ENCODE assay signal across 1 cellular context in genomic region chr3:172038823-172039222, GRCh38.
TF ChIP-seq lines count a peak whose summit lies in the region.

No MANE protein-coding gene starts in this region.

TF ChIP-seq in H1, 55 proteins besides CTCF, POLR2A, EP300 and RAD21 (continued from another document):
- TF ChIP-seq ATF2 (IDR thresholded peaks at IDR 0.05; ENCODE audit: low read length) (no peak), SIN3A (conservative IDR thresholded peaks at IDR 0.05 in 1 of 2, IDR thresholded peaks at IDR 0.05 in 1 of 2; ENCODE audit: low read depth in 1 of 2, low read length in 2 of 2) (no peak), NRF1 (IDR thresholded peaks at IDR 0.05; ENCODE audit: low read depth, low read length) (no peak), KDM4A (IDR thresholded peaks at IDR 0.05; ENCODE audit: low read depth, low read length, severe bottlenecking) (no peak), TCF12 (IDR thresholded peaks at IDR 0.05; ENCODE audit: low read depth, low read length) (no peak), HDAC6 (IDR thresholded peaks at IDR 0.05; ENCODE audit: low read depth, low read length) (no peak), SIX5 (IDR thresholded peaks at IDR 0.05; ENCODE audit: low read depth, low read length) (no peak), CHD1 (IDR thresholded peaks at IDR 0.05; ENCODE audit: low read depth, low read length) (no peak)
TF ChIP-seq in H1: peak in this region for 0.
